Comparison of ENCODE assay signal across 7 cellular contexts in genomic region chr4:158578476-158578875, GRCh38. TPM values are rescaled to one million over a fixed set of nuclear protein-coding genes. Genes with fewer than 3 reads are reported as not detected.
DNase-seq lines count a peak whose midpoint lies in the region; ATAC-seq and TF ChIP-seq lines count a peak whose summit lies in the region.

No MANE protein-coding gene starts in this region.

- no peak overlapping the region for H3K4me3 ChIP-seq in choroid plexus epithelial cell (ENCODE audit: low read depth, low read length)

- TF ChIP-seq CTCF in choroid plexus epithelial cell (conservative IDR thresholded peaks at IDR 0.05; ENCODE audit: low read depth, low read length): peak; percentile 65

- ATAC-seq in GM21360 (IDR thresholded peaks at IDR 0.05; ENCODE audit: unreplicated experiment): peak; percentile 56
- ATAC-seq in GM21717 (IDR thresholded peaks at IDR 0.05; ENCODE audit: unreplicated experiment): no peak

- DNase-seq in NCI-H226 (peak; percentile 49), choroid plexus epithelial cell (ENCODE audit: low read depth) (peak; percentile 77), renal cortical epithelial cell (ENCODE audit: low read depth) (peak; percentile 25), NCI-H187 treated with DMSO at 0.1 percent for 48 hours (lab: John Stamatoyannopoulos, UW) (no peak), NK-92 (lab: John Stamatoyannopoulos, UW; ENCODE audit: unreplicated experiment) (no peak)

RNA-seq across cellular contexts. Expression of gene RXFP1, which starts 56.8 kb away (rescaled TPM):
- total RNA-seq in renal cortical epithelial cell: 0.10 TPM in 1 of 2 replicates, not detected in the other

Comparison
In these comparisons a context has a peak if more than half of its experiments do, and no peak if none do; other contexts are left out.
1. DNase-seq: peak in NCI-H226 (single experiment), choroid plexus epithelial cell (single experiment) and renal cortical epithelial cell (single experiment); none in NCI-H187 treated with DMSO at 0.1 percent for 48 hours (single experiment) and NK-92 (single experiment).